ENCODE assay signal across 2 cellular contexts in the genomic region with DNA sequence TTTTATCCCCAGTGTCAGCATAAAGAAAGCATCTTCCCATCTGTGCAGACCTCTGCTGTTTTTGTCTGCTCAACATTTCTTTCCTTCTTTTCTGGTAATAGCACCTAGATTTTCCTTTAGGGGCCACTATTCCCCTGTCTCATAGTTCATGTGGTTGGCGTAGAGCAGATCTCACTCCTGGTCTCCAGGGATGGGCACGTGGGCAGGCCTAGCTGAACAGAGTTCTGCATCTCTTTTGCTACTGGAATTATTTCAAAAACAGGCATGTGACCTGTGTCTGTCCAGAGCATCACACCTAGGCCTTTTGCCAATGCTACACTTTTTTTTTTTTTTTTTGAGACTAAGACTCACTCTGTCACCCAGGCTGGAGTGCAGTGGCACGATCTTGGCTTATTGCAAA.
TF ChIP-seq lines count a peak whose summit lies in the region.

No MANE protein-coding gene starts in this region.

TF ChIP-seq in A549, 52 proteins besides CTCF, POLR2A, EP300 and RAD21:
- no peak for TF ChIP-seq EHF (CRISPR knock-in tag; IDR thresholded peaks at IDR 0.05)
- TF ChIP-seq CHD2 (IDR thresholded peaks at IDR 0.05; ENCODE audit: low read length, partially characterized antibody), result no peak
- TF ChIP-seq HOXA7 (CRISPR knock-in tag; IDR thresholded peaks at IDR 0.05), result no peak
- TF ChIP-seq NPAS2 (CRISPR knock-in tag; IDR thresholded peaks at IDR 0.05; ENCODE audit: borderline replicate concordance), result no peak
- no peak for TF ChIP-seq POLR2AphosphoS2 (conservative IDR thresholded peaks at IDR 0.05; ENCODE audit: low read length)
- TF ChIP-seq HOXB13 (CRISPR knock-in tag; IDR thresholded peaks at IDR 0.05; ENCODE audit: low read depth), result no peak
- TF ChIP-seq MAFK (IDR thresholded peaks at IDR 0.05; ENCODE audit: partially characterized antibody), result peak; percentile 2
- TF ChIP-seq NFE2L2 (conservative IDR thresholded peaks at IDR 0.05; ENCODE audit: low read length), result no peak

TF ChIP-seq in IMR-90, 13 proteins besides CTCF, POLR2A, EP300 and RAD21:
- TF ChIP-seq MAZ (IDR thresholded peaks at IDR 0.05; ENCODE audit: borderline replicate concordance, low read depth, low read length), result no peak
- TF ChIP-seq FOS (IDR thresholded peaks at IDR 0.05; ENCODE audit: low read depth, low read length), result no peak
- peak; percentile 9; the same call in 1 of the 2 replicates for TF ChIP-seq MAFK (IDR thresholded peaks at IDR 0.05; ENCODE audit: low read depth, low read length)
